In genomic region chr10:73589538-73590126, GRCh38 we compare ENCODE assay signal across 12 cellular contexts. TPM values are rescaled to one million over a fixed set of nuclear protein-coding genes. Genes with fewer than 3 reads are reported as not detected.
DNase-seq lines count a peak whose midpoint lies in the region; ATAC-seq and TF ChIP-seq lines count a peak whose summit lies in the region.
"Had no signal": no experiment of that assay in that cellular context is flagged by ENCODE, and none has a peak within 500 bp of the region (broad histone marks: within the 10 kb centered on the region; RNA-seq: fewer than 3 reads in every experiment).

No MANE protein-coding gene starts in this region.

- intact Hi-C loops in left ventricle myocardium superior (cut with micrococcal nuclease) = no loop called here

- H3K4me1 Mint-ChIP-seq in WTC11 = peaks cover 49% of the 10 kb centered on the region
- peaks cover 60% of the 10 kb centered on the region for H3K4me1 Mint-ChIP-seq in progenitor cell of endocrine pancreas (ENCODE audit: low read depth)

- H3K27me3 Mint-ChIP-seq in WTC11 (ENCODE audit: low read depth) = no peaks in the 10 kb centered on the region
- no peaks in the 10 kb centered on the region for H3K27me3 Mint-ChIP-seq in progenitor cell of endocrine pancreas

- H3K9me3 Mint-ChIP-seq in WTC11 (peaks cover 15% of the 10 kb centered on the region), progenitor cell of endocrine pancreas (ENCODE audit: low read depth) (peaks cover 3% of the 10 kb centered on the region)
- H3K9me3 Mint-ChIP-seq: activated T-helper 2 cell treated with anti-CD3 and anti-CD28 coated beads, Interferon-gamma antibody, Interleukin-2, Interleukin-4, amounts not matched to agents 10 μg/mL and 5 μg/mL and 100 μg/mL, durations not matched to agents 14 hours and 24 hours and 36 hours had no signal

- CTCF ChIA-PET in WTC11 (lab: Charles Lee) = interaction anchor here (0.6 kb wide), 1 partner anchor 1221 kb away, joined by 4 read pairs; no protein-coding TSS in a partner anchor

- H3K36me3 Mint-ChIP-seq in WTC11 = peaks cover 12% of the 10 kb centered on the region
- H3K36me3 Mint-ChIP-seq in progenitor cell of endocrine pancreas (ENCODE audit: insufficient read depth) = peaks cover 8% of the 10 kb centered on the region

- H3K27ac Mint-ChIP-seq in WTC11 = peak overlapping the region; percentile 16; the same call in 1 of the 2 replicates
- H3K27ac Mint-ChIP-seq in progenitor cell of endocrine pancreas = peak overlapping the region; percentile 59
- H3K27ac Mint-ChIP-seq: activated T-helper 2 cell treated with anti-CD3 and anti-CD28 coated beads, Interferon-gamma antibody, Interleukin-2, Interleukin-4, amounts not matched to agents 10 μg/mL and 5 μg/mL and 100 μg/mL, durations not matched to agents 14 hours and 24 hours and 36 hours had no signal

- DNase-seq in EL = peak; percentile 19
- no peak for DNase-seq in WTC11 (ENCODE audit: low spot score)
- no peak for DNase-seq in left ventricle myocardium superior
- DNase-seq in progenitor cell of endocrine pancreas (ENCODE audit: low spot score, unreplicated experiment) = no peak
- no peak for DNase-seq in SIG-M5 (lab: John Stamatoyannopoulos, UW)
- DNase-seq in cerebellar cortex (ENCODE audit: low spot score) = no peak
- DNase-seq: NCI-H345, T1000 had no signal

- no peak overlapping the region for H3K4me3 Mint-ChIP-seq in WTC11
- peak overlapping the region; percentile 17 for H3K4me3 Mint-ChIP-seq in progenitor cell of endocrine pancreas (ENCODE audit: low read depth)
- H3K4me3 Mint-ChIP-seq: neural crest cell had no signal

- ATAC-seq in WTC11 (no peak), left ventricle myocardium superior (peak; percentile 11), GM21515 (IDR thresholded peaks at IDR 0.05; ENCODE audit: unreplicated experiment) (no peak), esophagus mucosa (no peak)

- no peak for TF ChIP-seq CTCF in WTC11 (IDR thresholded peaks at IDR 0.05)
- TF ChIP-seq CTCF in progenitor cell of endocrine pancreas (IDR thresholded peaks at IDR 0.05; ENCODE audit: unreplicated experiment) = no peak

- POLR2A ChIA-PET in WTC11 (lab: Charles Lee) = no interaction called here

TF ChIP-seq in WTC11, 78 proteins besides CTCF, POLR2A, EP300 and RAD21:
- TF ChIP-seq ZBTB21 (CRISPR knock-in tag; IDR thresholded peaks at IDR 0.05; ENCODE audit: borderline replicate concordance) = no peak
- TF ChIP-seq OVOL2 (CRISPR knock-in tag; IDR thresholded peaks at IDR 0.05; ENCODE audit: borderline replicate concordance) = no peak
- TF ChIP-seq JUN (CRISPR knock-in tag; IDR thresholded peaks at IDR 0.05) = no peak
- no peak for TF ChIP-seq MAX (CRISPR knock-in tag; IDR thresholded peaks at IDR 0.05)
- TF ChIP-seq E2F4 (CRISPR knock-in tag; IDR thresholded peaks at IDR 0.05; ENCODE audit: borderline replicate concordance, low read depth) = no peak
- TF ChIP-seq NR3C1 (CRISPR knock-in tag; conservative IDR thresholded peaks at IDR 0.05; ENCODE audit: low read depth) = no peak
- no peak for TF ChIP-seq AFF4 (CRISPR knock-in tag; IDR thresholded peaks at IDR 0.05; ENCODE audit: borderline replicate concordance)
- no peak for TF ChIP-seq ZNF512 (CRISPR knock-in tag; IDR thresholded peaks at IDR 0.05; ENCODE audit: borderline replicate concordance)

RNA-seq across cellular contexts. Expression of gene USP54, which starts 1.5 kb away (rescaled TPM):
- 39.8 to 43.8 TPM (median 43.3 TPM) in 3 replicates for total RNA-seq in WTC11 (2021)
- 22.4 TPM for total RNA-seq in left ventricle myocardium superior
- total RNA-seq in progenitor cell of endocrine pancreas = 79.0 and 83.8 TPM in 2 replicates
- 44.8 TPM for total RNA-seq in esophagus mucosa

RNA-seq across cellular contexts. Expression of gene MYOZ1, which starts 51.6 kb away (rescaled TPM):
- 3.0 to 5.4 TPM (median 4.4 TPM) in 3 replicates for total RNA-seq in WTC11 (2021)
- 0.32 TPM for total RNA-seq in left ventricle myocardium superior
- 0.31 TPM in 1 of 2 replicates, not detected in the other for total RNA-seq in progenitor cell of endocrine pancreas
- 0.44 TPM for total RNA-seq in esophagus mucosa
- total RNA-seq: activated T-helper 2 cell treated with anti-CD3 and anti-CD28 coated beads, Interferon-gamma antibody, Interleukin-2, Interleukin-4, amounts not matched to agents 10 μg/mL and 5 μg/mL and 100 μg/mL, durations not matched to agents 14 hours and 24 hours and 36 hours had no signal
